In genomic region chr4:2867758-2868491, GRCh38 we compare ENCODE assay signal across 1 cellular context.
TF ChIP-seq lines count a peak whose summit lies in the region.

No MANE protein-coding gene starts in this region.

TF ChIP-seq in WTC11, 78 proteins besides CTCF, POLR2A, EP300 and RAD21 (continued from another document):
- no peak for TF ChIP-seq ZNF425 (CRISPR knock-in tag; conservative IDR thresholded peaks at IDR 0.05)
- no peak for TF ChIP-seq USF2 (CRISPR knock-in tag; IDR thresholded peaks at IDR 0.05)
- TF ChIP-seq ARID4B (CRISPR knock-in tag; IDR thresholded peaks at IDR 0.05; ENCODE audit: borderline replicate concordance): no peak
- no peak for TF ChIP-seq SP1 (CRISPR knock-in tag; conservative IDR thresholded peaks at IDR 0.05)
